In genomic region chr6:24854077-24854670, GRCh38 we compare ENCODE assay signal across 24 cellular contexts. TPM values are rescaled to one million over a fixed set of nuclear protein-coding genes. Genes with fewer than 3 reads are reported as not detected.
DNase-seq lines count a peak whose midpoint lies in the region; ATAC-seq and TF ChIP-seq lines count a peak whose summit lies in the region.
"Had no signal": no experiment of that assay in that cellular context is flagged by ENCODE, and none has a peak within 500 bp of the region (broad histone marks: within the 10 kb centered on the region; RNA-seq: fewer than 3 reads in every experiment).

No MANE protein-coding gene starts in this region.

- CTCF ChIA-PET in activated naive CD4-positive, alpha-beta T cell treated with anti-CD3 and anti-CD28 coated beads, Interleukin-2, amount 10 ng/mL, durations not matched to agents 7 days and 5 days (lab: Charles Lee): interaction anchor here (1.7 to 7.4 kb wide), 2 partner anchors 83 to 163 kb away, joined by 3 to 139 read pairs; no protein-coding TSS in a partner anchor

- in situ Hi-C loops in GM13976 (cut with MboI; ENCODE audit: low sequenced_read_pairs, unreplicated experiment): loop anchor here (25.0 kb wide), 1 partner anchor 758 kb away; no protein-coding TSS in a partner anchor

- DNase-seq in activated naive CD4-positive, alpha-beta T cell treated with anti-CD3 and anti-CD28 coated beads, Interleukin-2, amount 10 ng/mL, durations not matched to agents 7 days and 5 days: no peak
- DNase-seq in activated naive CD4-positive, alpha-beta T cell treated with Interleukin-2 at 50 U/mL for 16 hours: no peak
- DNase-seq in NCI-H2171 treated with DMSO at 0.1 percent for 48 hours (lab: John Stamatoyannopoulos, UW): peak; percentile 66
- DNase-seq in epithelial cell of esophagus (ENCODE audit: low read depth): peak; percentile 66
- DNase-seq in stimulated activated effector memory CD8-positive, alpha-beta T cell treated with anti-CD3 and anti-CD28 coated beads, Interleukin-12 subunit alpha, Interleukin-12 subunit beta, amount 100 ng/mL, for 72 hours (ENCODE audit: low spot score in 2 of 2): no peak
- no peak for DNase-seq in mucosa of gallbladder (ENCODE audit: low spot score)
- no peak for DNase-seq in GM13976 (ENCODE audit: low spot score)
- DNase-seq: activated gamma-delta T cell treated with Interleukin-2 at 50 U/mL for 16 hours, Caco-2, cortex of kidney, EL, left cardiac atrium, MG63, NCI-H1930, NCI-H510A treated with DMSO at 0.1 percent for 48 hours, occipital lobe, Right ventricle myocardium superior had no signal

- H3K4me3 Mint-ChIP-seq in activated naive CD4-positive, alpha-beta T cell treated with anti-CD3 and anti-CD28 coated beads, Interleukin-2, amount 10 ng/mL, durations not matched to agents 7 days and 5 days: no peak overlapping the region
- no peak overlapping the region for H3K4me3 Mint-ChIP-seq in stimulated activated effector memory CD8-positive, alpha-beta T cell treated with anti-CD3 and anti-CD28 coated beads, Interleukin-12 subunit alpha, Interleukin-12 subunit beta, amount 100 ng/mL, for 72 hours
- H3K4me3 Mint-ChIP-seq: activated CD8-positive, alpha-beta memory T cell treated with anti-CD3 and anti-CD28 coated beads, Interleukin-2, amount 10 ng/mL, durations not matched to agents 7 days and 5 days; brain; WTC11 had no signal

- peaks cover 83% of the 10 kb centered on the region for H3K36me3 Mint-ChIP-seq in activated naive CD4-positive, alpha-beta T cell treated with anti-CD3 and anti-CD28 coated beads, Interleukin-2, amount 10 ng/mL, durations not matched to agents 7 days and 5 days
- peaks cover 97% of the 10 kb centered on the region for H3K36me3 Mint-ChIP-seq in stimulated activated effector memory CD8-positive, alpha-beta T cell treated with anti-CD3 and anti-CD28 coated beads, Interleukin-12 subunit alpha, Interleukin-12 subunit beta, amount 100 ng/mL, for 72 hours

- TF ChIP-seq CTCF in epithelial cell of esophagus (IDR thresholded peaks at IDR 0.05; ENCODE audit: insufficient read depth, low read depth, low read length, missing control alignments): no peak
- TF ChIP-seq CTCF in GM13976 (IDR thresholded peaks at IDR 0.05; ENCODE audit: borderline replicate concordance, control extremely low read depth, extremely low read depth, insufficient read depth, missing control alignments): no peak

- no peaks in the 10 kb centered on the region for H3K27me3 Mint-ChIP-seq in activated naive CD4-positive, alpha-beta T cell treated with anti-CD3 and anti-CD28 coated beads, Interleukin-2, amount 10 ng/mL, durations not matched to agents 7 days and 5 days
- H3K27me3 Mint-ChIP-seq: activated CD8-positive, alpha-beta memory T cell treated with anti-CD3 and anti-CD28 coated beads, Interleukin-2, amount 10 ng/mL, durations not matched to agents 7 days and 5 days had no signal

- H3K4me3 ChIP-seq in epithelial cell of esophagus (ENCODE audit: low read length): no peak overlapping the region
- H3K4me3 ChIP-seq: MG63, right atrium auricular region had no signal

- no peak for ATAC-seq in stimulated activated effector memory CD8-positive, alpha-beta T cell treated with anti-CD3 and anti-CD28 coated beads, Interleukin-12 subunit alpha, Interleukin-12 subunit beta, amount 100 ng/mL, for 72 hours
- no peak for ATAC-seq in HG03565 (IDR thresholded peaks at IDR 0.05; ENCODE audit: unreplicated experiment)
- ATAC-seq: activated CD8-positive, alpha-beta memory T cell treated with anti-CD3 and anti-CD28 coated beads, Interleukin-2, amount 10 ng/mL, durations not matched to agents 7 days and 5 days; left cardiac atrium; WTC11 had no signal

- H3K27ac Mint-ChIP-seq in activated naive CD4-positive, alpha-beta T cell treated with anti-CD3 and anti-CD28 coated beads, Interleukin-2, amount 10 ng/mL, durations not matched to agents 7 days and 5 days: peak overlapping the region; percentile 73
- H3K27ac Mint-ChIP-seq in stimulated activated effector memory CD8-positive, alpha-beta T cell treated with anti-CD3 and anti-CD28 coated beads, Interleukin-12 subunit alpha, Interleukin-12 subunit beta, amount 100 ng/mL, for 72 hours: peak overlapping the region; percentile 86
- H3K27ac Mint-ChIP-seq: activated CD8-positive, alpha-beta memory T cell treated with anti-CD3 and anti-CD28 coated beads, Interleukin-2, amount 10 ng/mL, durations not matched to agents 7 days and 5 days; brain; WTC11 had no signal

- peaks cover 45% of the 10 kb centered on the region for H3K4me1 Mint-ChIP-seq in activated naive CD4-positive, alpha-beta T cell treated with anti-CD3 and anti-CD28 coated beads, Interleukin-2, amount 10 ng/mL, durations not matched to agents 7 days and 5 days
- peaks cover 42% of the 10 kb centered on the region for H3K4me1 Mint-ChIP-seq in stimulated activated effector memory CD8-positive, alpha-beta T cell treated with anti-CD3 and anti-CD28 coated beads, Interleukin-12 subunit alpha, Interleukin-12 subunit beta, amount 100 ng/mL, for 72 hours

- no peaks in the 10 kb centered on the region for H3K9me3 Mint-ChIP-seq in activated naive CD4-positive, alpha-beta T cell treated with anti-CD3 and anti-CD28 coated beads, Interleukin-2, amount 10 ng/mL, durations not matched to agents 7 days and 5 days
- H3K9me3 Mint-ChIP-seq in stimulated activated effector memory CD8-positive, alpha-beta T cell treated with anti-CD3 and anti-CD28 coated beads, Interleukin-12 subunit alpha, Interleukin-12 subunit beta, amount 100 ng/mL, for 72 hours: no peaks in the 10 kb centered on the region
- H3K9me3 Mint-ChIP-seq: brain, WTC11 had no signal

RNA-seq across cellular contexts. Expression of gene ARMH2, which starts 55.5 kb away (rescaled TPM):
- total RNA-seq in mucosa of gallbladder: not detected
- total RNA-seq: Caco-2, frontal cortex, H1, left cardiac atrium, occipital lobe, right atrium auricular region, Right ventricle myocardium superior, WTC11 had no signal

Comparison
In these comparisons a context has a peak if more than half of its experiments do, and no peak if none do; other contexts are left out.
1. DNase-seq: peak in NCI-H2171 treated with DMSO at 0.1 percent for 48 hours (single experiment) and epithelial cell of esophagus (single experiment); none in activated naive CD4-positive, alpha-beta T cell treated with anti-CD3 and anti-CD28 coated beads, Interleukin-2, amount 10 ng/mL, durations not matched to agents 7 days and 5 days (single experiment), activated naive CD4-positive, alpha-beta T cell treated with Interleukin-2 at 50 U/mL for 16 hours (single experiment), stimulated activated effector memory CD8-positive, alpha-beta T cell treated with anti-CD3 and anti-CD28 coated beads, Interleukin-12 subunit alpha, Interleukin-12 subunit beta, amount 100 ng/mL, for 72 hours (0 of 2), mucosa of gallbladder (single experiment) and GM13976 (single experiment).